1 cellular context compared by ENCODE assay signal in genomic region chr4:2186133-2186864, GRCh38.
A peak's percentile ranks its signal among the peaks of the same experiment; 100 is the strongest.
TF ChIP-seq lines count a peak whose summit lies in the region.

No MANE protein-coding gene starts in this region.

TF ChIP-seq in GM12878, 131 proteins besides CTCF, POLR2A, EP300 and RAD21:
- no peak for TF ChIP-seq RUNX3 (IDR thresholded peaks at IDR 0.05; ENCODE audit: low read length)
- peak; percentile 35; the same call in 1 of the 2 replicates for TF ChIP-seq SMC3 (IDR thresholded peaks at IDR 0.05; ENCODE audit: borderline replicate concordance, low read length)
- TF ChIP-seq ZBED1 (IDR thresholded peaks at IDR 0.05; ENCODE audit: borderline replicate concordance), result no peak
